ENCODE assay signal across 14 cellular contexts in the genomic region with DNA sequence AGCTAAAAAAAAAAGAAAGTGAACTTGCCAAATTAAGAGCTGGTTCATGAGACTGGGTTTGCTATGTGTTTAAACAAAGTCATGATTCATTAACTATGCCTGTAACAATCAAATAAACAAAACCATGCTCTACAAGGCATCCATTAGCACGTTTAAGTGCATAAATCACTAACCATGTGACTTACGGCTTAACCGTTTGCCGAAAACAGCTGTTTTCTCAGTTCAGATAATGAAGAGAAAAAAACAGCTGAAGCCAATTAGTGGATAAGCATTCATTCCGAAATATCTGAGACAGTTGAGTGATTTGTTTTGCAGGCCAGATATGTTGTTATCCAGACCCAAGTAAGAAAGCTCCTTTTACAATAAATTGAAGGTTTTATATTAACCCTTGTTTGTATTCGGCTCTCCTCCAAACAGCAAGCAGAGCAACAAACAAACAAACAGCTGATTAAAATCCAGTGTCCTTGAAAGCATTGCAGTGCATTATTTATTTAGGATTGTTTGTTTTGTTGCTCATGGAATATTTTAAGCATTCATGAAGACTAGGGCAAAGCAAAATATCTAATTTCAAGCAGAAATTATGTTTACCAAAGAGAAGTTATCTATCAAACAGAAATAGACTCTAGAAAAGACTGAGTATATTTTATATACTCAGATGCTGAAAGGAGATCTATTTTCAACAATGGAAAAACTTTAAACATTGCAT.
DNase-seq lines count a peak whose midpoint lies in the region; ATAC-seq, FAIRE-seq and TF ChIP-seq lines count a peak whose summit lies in the region.
"Had no signal": no experiment of that assay in that cellular context is flagged by ENCODE, and none has a peak within 500 bp of the region (broad histone marks: within the 10 kb centered on the region; RNA-seq: fewer than 3 reads in every experiment).

No MANE protein-coding gene starts in this region.

- no peaks in the 10 kb centered on the region for H3K9me2 ChIP-seq in PC-3 (replicated peaks; ENCODE audit: low read length)

- no peaks in the 10 kb centered on the region for H4K20me1 ChIP-seq in PC-3 (ENCODE audit: low read length)

- intact Hi-C loops in Right ventricle myocardium superior (cut with DNase I) = no loop called here
- intact Hi-C loops in left ventricle myocardium inferior (cut with micrococcal nuclease) = no loop called here
- intact Hi-C loops in PC-3 (cut with micrococcal nuclease) = no loop called here

- CTCF ChIA-PET in PC-3 (lab: Charles Lee) = interaction anchor here (0.6 to 0.7 kb wide), 2 partner anchors 70 to 193 kb away, joined by 3 to 4 read pairs; no protein-coding TSS in a partner anchor

- peak overlapping the region; percentile 21; the same call in 1 of the 2 replicates for H3K9ac ChIP-seq in PC-3 (ENCODE audit: low read length)

- TF ChIP-seq CTCF in left ventricle myocardium inferior (IDR thresholded peaks at IDR 0.05; ENCODE audit: borderline replicate concordance) = no peak
- no peak for TF ChIP-seq CTCF in PC-3 (conservative IDR thresholded peaks at IDR 0.05; ENCODE audit: low read depth, low read length)
- no peak for TF ChIP-seq CTCF in fibroblast of mammary gland (conservative IDR thresholded peaks at IDR 0.05; ENCODE audit: control insufficient read depth, insufficient read depth, low read depth, low read length)

- no TSS peak for BruUV-seq in PC-3 (replicated peaks; lab: Mats Ljungman, UMichigan)

- no peak overlapping the region for H3K27ac ChIP-seq in left ventricle myocardium inferior (replicated peaks)
- peak overlapping the region; percentile 79 for H3K27ac ChIP-seq in PC-3 (ENCODE audit: low read length)
- H3K27ac ChIP-seq: pancreas, upper lobe of right lung had no signal

- H3K27me3 ChIP-seq in left ventricle myocardium inferior (ENCODE audit: low read depth) (no peaks in the 10 kb centered on the region), PC-3 (ENCODE audit: low read length) (no peaks in the 10 kb centered on the region)
- H3K27me3 ChIP-seq: upper lobe of right lung had no signal

- ATAC-seq in Right ventricle myocardium superior (ENCODE audit: poor library complexity) (peak; percentile 20), PC-3 (peak; percentile 58), HG02938 (IDR thresholded peaks at IDR 0.05; ENCODE audit: unreplicated experiment) (no peak), GM18909 (IDR thresholded peaks at IDR 0.05; ENCODE audit: poor library complexity, unreplicated experiment) (no peak), HG03354 (IDR thresholded peaks at IDR 0.05; ENCODE audit: poor library complexity, severe bottlenecking, unreplicated experiment) (no peak)
- ATAC-seq: GM12878, upper lobe of right lung had no signal

- no peaks in the 10 kb centered on the region for H3K79me2 ChIP-seq in PC-3 (ENCODE audit: low read length)

- H2AFZ ChIP-seq in PC-3 (ENCODE audit: low read length) = no peak overlapping the region

- FAIRE-seq in urothelium cell line (lab: Jason Lieb, UNC) = no peak
- FAIRE-seq: GM12878, pancreas had no signal

- DNase-seq in Right ventricle myocardium superior = no peak
- DNase-seq in left ventricle myocardium inferior = no peak
- peak; percentile 39 for DNase-seq in PC-3
- DNase-seq in fibroblast of mammary gland (ENCODE audit: low read depth) = peak; percentile 52
- DNase-seq in urothelium cell line (ENCODE audit: low spot score) = no peak
- DNase-seq: activated CD4-positive, CD25-positive, alpha-beta regulatory T cell treated with anti-CD3 and anti-CD28 coated beads, Interleukin-2, amount 50 U/mL, for 72 hours; activated gamma-delta T cell; dorsolateral prefrontal cortex; pancreas; upper lobe of right lung had no signal

- POLR2A ChIA-PET in PC-3 (lab: Charles Lee; ENCODE audit: unreplicated experiment) = no interaction called here

- H3K9me3 ChIP-seq in left ventricle myocardium inferior (replicated peaks) (peaks cover 3% of the 10 kb centered on the region), PC-3 (ENCODE audit: low read length) (no peaks in the 10 kb centered on the region)
- H3K9me3 ChIP-seq: pancreas, upper lobe of right lung had no signal

- no peaks in the 10 kb centered on the region for H3F3A ChIP-seq in PC-3 (ENCODE audit: low read length, unreplicated experiment)

- H3K4me1 ChIP-seq in left ventricle myocardium inferior (peaks cover 11% of the 10 kb centered on the region), PC-3 (ENCODE audit: insufficient read depth, low read length) (peaks cover 27% of the 10 kb centered on the region)
- H3K4me1 ChIP-seq: upper lobe of right lung had no signal

- H3K4me2 ChIP-seq in PC-3 (ENCODE audit: low read length) = peak overlapping the region; percentile 76

- no peak overlapping the region for H3K4me3 ChIP-seq in left ventricle myocardium inferior
- H3K4me3 ChIP-seq in PC-3 (ENCODE audit: low read length) = peak overlapping the region; percentile 12; the same call in 1 of the 2 replicates
- no peak overlapping the region for H3K4me3 ChIP-seq in fibroblast of mammary gland (ENCODE audit: control insufficient read depth, low read depth, low read length)
- H3K4me3 ChIP-seq: GM12878, pancreas, upper lobe of right lung had no signal

- H3K36me3 ChIP-seq in left ventricle myocardium inferior (no peaks in the 10 kb centered on the region), PC-3 (ENCODE audit: low read depth, low read length) (no peaks in the 10 kb centered on the region)
- H3K36me3 ChIP-seq: pancreas, upper lobe of right lung had no signal

Comparison
In these comparisons a context has a peak if more than half of its experiments do, and no peak if none do; other contexts are left out.
1. ATAC-seq: peak in Right ventricle myocardium superior (single experiment) and PC-3 (single experiment); none in HG02938 (single experiment), GM18909 (single experiment) and HG03354 (single experiment).
2. DNase-seq: peak in PC-3 (single experiment) and fibroblast of mammary gland (single experiment); none in Right ventricle myocardium superior (single experiment), left ventricle myocardium inferior (single experiment) and urothelium cell line (single experiment).